Comparison of ENCODE assay signal across 1 cellular context in genomic region chr2:63613391-63613901, GRCh38.
TF ChIP-seq lines count a peak whose summit lies in the region.

No MANE protein-coding gene starts in this region.

TF ChIP-seq in GM23338, 12 proteins besides CTCF, POLR2A, EP300 and RAD21 (continued from another document):
- TF ChIP-seq, protein P1, sequence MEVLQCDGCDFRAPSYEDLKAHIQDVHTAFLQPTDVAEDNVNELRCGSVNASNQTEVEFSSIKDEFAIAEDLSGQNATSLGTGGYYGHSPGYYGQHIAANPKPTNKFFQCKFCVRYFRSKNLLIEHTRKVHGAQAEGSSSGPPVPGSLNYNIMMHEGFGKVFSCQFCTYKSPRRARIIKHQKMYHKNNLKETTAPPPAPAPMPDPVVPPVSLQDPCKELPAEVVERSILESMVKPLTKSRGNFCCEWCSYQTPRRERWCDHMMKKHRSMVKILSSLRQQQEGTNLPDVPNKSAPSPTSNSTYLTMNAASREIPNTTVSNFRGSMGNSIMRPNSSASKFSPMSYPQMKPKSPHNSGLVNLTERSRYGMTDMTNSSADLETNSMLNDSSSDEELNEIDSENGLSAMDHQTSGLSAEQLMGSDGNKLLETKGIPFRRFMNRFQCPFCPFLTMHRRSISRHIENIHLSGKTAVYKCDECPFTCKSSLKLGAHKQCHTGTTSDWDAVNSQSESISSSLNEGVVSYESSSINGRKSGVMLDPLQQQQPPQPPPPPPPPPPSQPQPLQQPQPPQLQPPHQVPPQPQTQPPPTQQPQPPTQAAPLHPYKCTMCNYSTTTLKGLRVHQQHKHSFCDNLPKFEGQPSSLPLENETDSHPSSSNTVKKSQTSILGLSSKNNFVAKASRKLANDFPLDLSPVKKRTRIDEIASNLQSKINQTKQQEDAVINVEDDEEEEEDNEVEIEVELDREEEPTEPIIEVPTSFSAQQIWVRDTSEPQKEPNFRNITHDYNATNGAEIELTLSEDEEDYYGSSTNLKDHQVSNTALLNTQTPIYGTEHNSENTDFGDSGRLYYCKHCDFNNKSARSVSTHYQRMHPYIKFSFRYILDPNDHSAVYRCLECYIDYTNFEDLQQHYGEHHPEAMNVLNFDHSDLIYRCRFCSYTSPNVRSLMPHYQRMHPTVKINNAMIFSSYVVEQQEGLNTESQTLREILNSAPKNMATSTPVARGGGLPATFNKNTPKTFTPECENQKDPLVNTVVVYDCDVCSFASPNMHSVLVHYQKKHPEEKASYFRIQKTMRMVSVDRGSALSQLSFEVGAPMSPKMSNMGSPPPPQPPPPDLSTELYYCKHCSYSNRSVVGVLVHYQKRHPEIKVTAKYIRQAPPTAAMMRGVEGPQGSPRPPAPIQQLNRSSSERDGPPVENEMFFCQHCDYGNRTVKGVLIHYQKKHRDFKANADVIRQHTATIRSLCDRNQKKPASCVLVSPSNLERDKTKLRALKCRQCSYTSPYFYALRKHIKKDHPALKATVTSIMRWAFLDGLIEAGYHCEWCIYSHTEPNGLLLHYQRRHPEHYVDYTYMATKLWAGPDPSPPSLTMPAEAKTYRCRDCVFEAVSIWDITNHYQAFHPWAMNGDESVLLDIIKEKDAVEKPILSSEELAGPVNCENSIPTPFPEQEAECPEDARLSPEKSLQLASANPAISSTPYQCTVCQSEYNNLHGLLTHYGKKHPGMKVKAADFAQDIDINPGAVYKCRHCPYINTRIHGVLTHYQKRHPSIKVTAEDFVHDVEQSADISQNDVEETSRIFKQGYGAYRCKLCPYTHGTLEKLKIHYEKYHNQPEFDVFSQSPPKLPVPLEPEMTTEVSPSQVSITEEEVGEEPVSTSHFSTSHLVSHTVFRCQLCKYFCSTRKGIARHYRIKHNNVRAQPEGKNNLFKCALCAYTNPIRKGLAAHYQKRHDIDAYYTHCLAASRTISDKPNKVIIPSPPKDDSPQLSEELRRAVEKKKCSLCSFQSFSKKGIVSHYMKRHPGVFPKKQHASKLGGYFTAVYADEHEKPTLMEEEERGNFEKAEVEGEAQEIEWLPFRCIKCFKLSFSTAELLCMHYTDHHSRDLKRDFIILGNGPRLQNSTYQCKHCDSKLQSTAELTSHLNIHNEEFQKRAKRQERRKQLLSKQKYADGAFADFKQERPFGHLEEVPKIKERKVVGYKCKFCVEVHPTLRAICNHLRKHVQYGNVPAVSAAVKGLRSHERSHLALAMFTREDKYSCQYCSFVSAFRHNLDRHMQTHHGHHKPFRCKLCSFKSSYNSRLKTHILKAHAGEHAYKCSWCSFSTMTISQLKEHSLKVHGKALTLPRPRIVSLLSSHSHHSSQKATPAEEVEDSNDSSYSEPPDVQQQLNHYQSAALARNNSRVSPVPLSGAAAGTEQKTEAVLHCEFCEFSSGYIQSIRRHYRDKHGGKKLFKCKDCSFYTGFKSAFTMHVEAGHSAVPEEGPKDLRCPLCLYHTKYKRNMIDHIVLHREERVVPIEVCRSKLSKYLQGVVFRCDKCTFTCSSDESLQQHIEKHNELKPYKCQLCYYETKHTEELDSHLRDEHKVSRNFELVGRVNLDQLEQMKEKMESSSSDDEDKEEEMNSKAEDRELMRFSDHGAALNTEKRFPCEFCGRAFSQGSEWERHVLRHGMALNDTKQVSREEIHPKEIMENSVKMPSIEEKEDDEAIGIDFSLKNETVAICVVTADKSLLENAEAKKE (CRISPR knock-in tag; IDR thresholded peaks at IDR 0.05), result peak; percentile 71; the same call in 1 of the 2 replicates
